ENCODE assay signal across 9 cellular contexts in genomic region chr18:63272638-63273037, GRCh38.
"Had no signal": no experiment of that assay in that cellular context is flagged by ENCODE, and none has a peak within 500 bp of the region (broad histone marks: within the 10 kb centered on the region; RNA-seq: fewer than 3 reads in every experiment).

No MANE protein-coding gene starts in this region.

- H3K9me3 Mint-ChIP-seq: activated naive CD4-positive, alpha-beta T cell treated with anti-CD3 and anti-CD28 coated beads for 36 hours; activated T-helper 17 cell treated with anti-CD3 and anti-CD28 coated beads, Interleukin-2, amount 50 U/mL, for 72 hours had no signal

- H3K27ac ChIP-seq: hepatocyte, right lobe of liver had no signal

- H3K27ac Mint-ChIP-seq: activated naive CD4-positive, alpha-beta T cell treated with anti-CD3 and anti-CD28 coated beads for 36 hours; activated T-helper 17 cell treated with anti-CD3 and anti-CD28 coated beads, Interleukin-2, amount 50 U/mL, for 72 hours had no signal

- H3K27me3 Mint-ChIP-seq: activated T-helper 17 cell treated with anti-CD3 and anti-CD28 coated beads, Interleukin-2, amount 50 U/mL, for 72 hours had no signal

- H3K4me3 ChIP-seq: adrenal gland, hepatocyte, right lobe of liver had no signal

- H3K9me3 ChIP-seq: adrenal gland, right lobe of liver had no signal

- ATAC-seq: activated T-helper 17 cell treated with anti-CD3 and anti-CD28 coated beads, Interleukin-2, amount 50 U/mL, for 72 hours had no signal

- H3K36me3 ChIP-seq: adrenal gland, right lobe of liver had no signal

- DNase-seq: activated CD4-positive, CD25-positive, alpha-beta regulatory T cell treated with anti-CD3 and anti-CD28 coated beads, Interleukin-2, amount 50 U/mL, for 72 hours; activated naive CD4-positive, alpha-beta T cell treated with anti-CD3 and anti-CD28 coated beads for 36 hours; left ventricle myocardium superior; mesendoderm; right lobe of liver; SW 1271 had no signal

- H3K27me3 ChIP-seq: adrenal gland, hepatocyte, right lobe of liver had no signal

- H3K4me1 ChIP-seq: adrenal gland, right lobe of liver had no signal

- H3K4me3 Mint-ChIP-seq: activated naive CD4-positive, alpha-beta T cell treated with anti-CD3 and anti-CD28 coated beads for 36 hours; activated T-helper 17 cell treated with anti-CD3 and anti-CD28 coated beads, Interleukin-2, amount 50 U/mL, for 72 hours had no signal
